3 cellular contexts compared by ENCODE assay signal in the genomic region with DNA sequence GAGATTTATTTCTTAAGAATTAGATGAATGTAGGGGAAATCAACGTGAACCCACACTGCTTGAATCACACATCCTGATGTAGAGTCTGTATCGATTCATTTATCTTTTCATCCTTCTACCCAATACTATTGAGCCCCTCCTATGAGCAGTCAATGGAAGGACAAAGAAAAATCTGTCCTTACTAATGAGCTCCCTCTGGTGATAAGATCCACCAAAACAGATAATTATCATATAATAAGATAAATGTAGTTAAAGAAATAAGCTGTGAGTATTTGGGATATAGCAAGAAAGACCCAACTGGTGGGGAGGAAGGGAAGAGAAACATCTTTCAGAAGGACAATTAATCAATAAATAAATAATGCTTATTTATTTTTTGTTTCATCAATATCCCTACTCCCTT.
TF ChIP-seq lines count a peak whose summit lies in the region.

No MANE protein-coding gene starts in this region.

TF ChIP-seq in SK-N-SH, 30 proteins besides CTCF, POLR2A, EP300 and RAD21:
- TF ChIP-seq RXRA (IDR thresholded peaks at IDR 0.05; ENCODE audit: borderline replicate concordance, low read depth) (no peak), TEAD4 (IDR thresholded peaks at IDR 0.05; ENCODE audit: borderline replicate concordance, insufficient read depth) (no peak), POLR2AphosphoS5 (IDR thresholded peaks at IDR 0.05; ENCODE audit: low read depth, low read length) (no peak), CHD2 (IDR thresholded peaks at IDR 0.05; ENCODE audit: low read length, partially characterized antibody) (no peak), RCOR1 (IDR thresholded peaks at IDR 0.05; ENCODE audit: low read length) (no peak)

TF ChIP-seq in SK-N-SH treated with all-trans-retinoic acid at 6 μM for 48 hours, 23 proteins besides CTCF, POLR2A, EP300 and RAD21:
- no peak for TF ChIP-seq ZNF70 (CRISPR knock-in tag; IDR thresholded peaks at IDR 0.05)
- no peak for TF ChIP-seq ZC3H10 (CRISPR knock-in tag; IDR thresholded peaks at IDR 0.05)
- no peak for TF ChIP-seq ARNTL (CRISPR knock-in tag; IDR thresholded peaks at IDR 0.05; ENCODE audit: borderline replicate concordance, low read depth)
- no peak for TF ChIP-seq OSR1 (CRISPR knock-in tag; IDR thresholded peaks at IDR 0.05)
- no peak for TF ChIP-seq CSDC2 (CRISPR knock-in tag; IDR thresholded peaks at IDR 0.05)
- no peak for TF ChIP-seq TOX (CRISPR knock-in tag; IDR thresholded peaks at IDR 0.05; ENCODE audit: borderline replicate concordance)
- TF ChIP-seq, protein P1, sequence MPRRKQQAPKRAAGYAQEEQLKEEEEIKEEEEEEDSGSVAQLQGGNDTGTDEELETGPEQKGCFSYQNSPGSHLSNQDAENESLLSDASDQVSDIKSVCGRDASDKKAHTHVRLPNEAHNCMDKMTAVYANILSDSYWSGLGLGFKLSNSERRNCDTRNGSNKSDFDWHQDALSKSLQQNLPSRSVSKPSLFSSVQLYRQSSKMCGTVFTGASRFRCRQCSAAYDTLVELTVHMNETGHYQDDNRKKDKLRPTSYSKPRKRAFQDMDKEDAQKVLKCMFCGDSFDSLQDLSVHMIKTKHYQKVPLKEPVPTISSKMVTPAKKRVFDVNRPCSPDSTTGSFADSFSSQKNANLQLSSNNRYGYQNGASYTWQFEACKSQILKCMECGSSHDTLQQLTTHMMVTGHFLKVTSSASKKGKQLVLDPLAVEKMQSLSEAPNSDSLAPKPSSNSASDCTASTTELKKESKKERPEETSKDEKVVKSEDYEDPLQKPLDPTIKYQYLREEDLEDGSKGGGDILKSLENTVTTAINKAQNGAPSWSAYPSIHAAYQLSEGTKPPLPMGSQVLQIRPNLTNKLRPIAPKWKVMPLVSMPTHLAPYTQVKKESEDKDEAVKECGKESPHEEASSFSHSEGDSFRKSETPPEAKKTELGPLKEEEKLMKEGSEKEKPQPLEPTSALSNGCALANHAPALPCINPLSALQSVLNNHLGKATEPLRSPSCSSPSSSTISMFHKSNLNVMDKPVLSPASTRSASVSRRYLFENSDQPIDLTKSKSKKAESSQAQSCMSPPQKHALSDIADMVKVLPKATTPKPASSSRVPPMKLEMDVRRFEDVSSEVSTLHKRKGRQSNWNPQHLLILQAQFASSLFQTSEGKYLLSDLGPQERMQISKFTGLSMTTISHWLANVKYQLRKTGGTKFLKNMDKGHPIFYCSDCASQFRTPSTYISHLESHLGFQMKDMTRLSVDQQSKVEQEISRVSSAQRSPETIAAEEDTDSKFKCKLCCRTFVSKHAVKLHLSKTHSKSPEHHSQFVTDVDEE (CRISPR knock-in tag; IDR thresholded peaks at IDR 0.05) = no peak
- no peak for TF ChIP-seq SNAI2 (CRISPR knock-in tag; IDR thresholded peaks at IDR 0.05)
- no peak for TF ChIP-seq ESRRG (CRISPR knock-in tag; IDR thresholded peaks at IDR 0.05)
- no peak for TF ChIP-seq ZFP3 (CRISPR knock-in tag; IDR thresholded peaks at IDR 0.05)
- no peak for TF ChIP-seq TCF4 (CRISPR knock-in tag; IDR thresholded peaks at IDR 0.05; ENCODE audit: borderline replicate concordance)
- no peak for TF ChIP-seq BACH2 (CRISPR knock-in tag; IDR thresholded peaks at IDR 0.05; ENCODE audit: borderline replicate concordance)
- TF ChIP-seq, protein P2, sequence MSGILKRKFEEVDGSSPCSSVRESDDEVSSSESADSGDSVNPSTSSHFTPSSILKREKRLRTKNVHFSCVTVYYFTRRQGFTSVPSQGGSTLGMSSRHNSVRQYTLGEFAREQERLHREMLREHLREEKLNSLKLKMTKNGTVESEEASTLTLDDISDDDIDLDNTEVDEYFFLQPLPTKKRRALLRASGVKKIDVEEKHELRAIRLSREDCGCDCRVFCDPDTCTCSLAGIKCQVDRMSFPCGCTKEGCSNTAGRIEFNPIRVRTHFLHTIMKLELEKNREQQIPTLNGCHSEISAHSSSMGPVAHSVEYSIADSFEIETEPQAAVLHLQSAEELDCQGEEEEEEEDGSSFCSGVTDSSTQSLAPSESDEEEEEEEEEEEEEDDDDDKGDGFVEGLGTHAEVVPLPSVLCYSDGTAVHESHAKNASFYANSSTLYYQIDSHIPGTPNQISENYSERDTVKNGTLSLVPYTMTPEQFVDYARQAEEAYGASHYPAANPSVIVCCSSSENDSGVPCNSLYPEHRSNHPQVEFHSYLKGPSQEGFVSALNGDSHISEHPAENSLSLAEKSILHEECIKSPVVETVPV (CRISPR knock-in tag; IDR thresholded peaks at IDR 0.05) = no peak
- TF ChIP-seq, protein P3, sequence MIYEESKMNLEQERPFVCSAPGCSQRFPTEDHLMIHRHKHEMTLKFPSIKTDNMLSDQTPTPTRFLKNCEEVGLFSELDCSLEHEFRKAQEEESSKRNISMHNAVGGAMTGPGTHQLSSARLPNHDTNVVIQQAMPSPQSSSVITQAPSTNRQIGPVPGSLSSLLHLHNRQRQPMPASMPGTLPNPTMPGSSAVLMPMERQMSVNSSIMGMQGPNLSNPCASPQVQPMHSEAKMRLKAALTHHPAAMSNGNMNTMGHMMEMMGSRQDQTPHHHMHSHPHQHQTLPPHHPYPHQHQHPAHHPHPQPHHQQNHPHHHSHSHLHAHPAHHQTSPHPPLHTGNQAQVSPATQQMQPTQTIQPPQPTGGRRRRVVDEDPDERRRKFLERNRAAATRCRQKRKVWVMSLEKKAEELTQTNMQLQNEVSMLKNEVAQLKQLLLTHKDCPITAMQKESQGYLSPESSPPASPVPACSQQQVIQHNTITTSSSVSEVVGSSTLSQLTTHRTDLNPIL (CRISPR knock-in tag; IDR thresholded peaks at IDR 0.05; ENCODE audit: low read depth) = no peak
- no peak for TF ChIP-seq ZNF565 (CRISPR knock-in tag; conservative IDR thresholded peaks at IDR 0.05; ENCODE audit: low read depth)
- TF ChIP-seq RARB (CRISPR knock-in tag; IDR thresholded peaks at IDR 0.05) = no peak

TF ChIP-seq in H1, 55 proteins besides CTCF, POLR2A, EP300 and RAD21:
- no peak for TF ChIP-seq GABPA (IDR thresholded peaks at IDR 0.05; ENCODE audit: borderline replicate concordance, insufficient read depth, low read length)
- no peak for TF ChIP-seq SP2 (IDR thresholded peaks at IDR 0.05; ENCODE audit: low read length)
- TF ChIP-seq ASH2L (IDR thresholded peaks at IDR 0.05; ENCODE audit: low read length) = no peak
- TF ChIP-seq POLR2AphosphoS5 (IDR thresholded peaks at IDR 0.05; ENCODE audit: low read depth, low read length) = no peak
- no peak for TF ChIP-seq HDAC2 (IDR thresholded peaks at IDR 0.05; ENCODE audit: borderline replicate concordance in 1 of 2, low read depth in 2 of 2, low read length in 2 of 2)
- no peak for TF ChIP-seq SIN3A (conservative IDR thresholded peaks at IDR 0.05 in 1 of 2, IDR thresholded peaks at IDR 0.05 in 1 of 2; ENCODE audit: low read depth in 1 of 2, low read length in 2 of 2)
- TF ChIP-seq CEBPB (IDR thresholded peaks at IDR 0.05; ENCODE audit: low read depth, low read length) = no peak
- no peak for TF ChIP-seq SIX5 (IDR thresholded peaks at IDR 0.05; ENCODE audit: low read depth, low read length)
- TF ChIP-seq NRF1 (IDR thresholded peaks at IDR 0.05; ENCODE audit: low read depth, low read length) = no peak
- no peak for TF ChIP-seq CBX5 (IDR thresholded peaks at IDR 0.05; ENCODE audit: low read depth, low read length)
- TF ChIP-seq, protein P4, sequence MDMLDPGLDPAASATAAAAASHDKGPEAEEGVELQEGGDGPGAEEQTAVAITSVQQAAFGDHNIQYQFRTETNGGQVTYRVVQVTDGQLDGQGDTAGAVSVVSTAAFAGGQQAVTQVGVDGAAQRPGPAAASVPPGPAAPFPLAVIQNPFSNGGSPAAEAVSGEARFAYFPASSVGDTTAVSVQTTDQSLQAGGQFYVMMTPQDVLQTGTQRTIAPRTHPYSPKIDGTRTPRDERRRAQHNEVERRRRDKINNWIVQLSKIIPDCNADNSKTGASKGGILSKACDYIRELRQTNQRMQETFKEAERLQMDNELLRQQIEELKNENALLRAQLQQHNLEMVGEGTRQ (IDR thresholded peaks at IDR 0.05; ENCODE audit: low read length) = no peak
- no peak for TF ChIP-seq CBX8 (IDR thresholded peaks at IDR 0.05; ENCODE audit: borderline replicate concordance, low read depth, low read length)
- TF ChIP-seq GTF2F1 (IDR thresholded peaks at IDR 0.05; ENCODE audit: borderline replicate concordance, low read depth, low read length) = no peak
- TF ChIP-seq MAFK (IDR thresholded peaks at IDR 0.05; ENCODE audit: low read depth, low read length) = no peak
- no peak for TF ChIP-seq EGR1 (IDR thresholded peaks at IDR 0.05; ENCODE audit: borderline replicate concordance, low read depth, low read length)
- TF ChIP-seq KDM5A (IDR thresholded peaks at IDR 0.05; ENCODE audit: low read length) = no peak
- TF ChIP-seq TEAD4 (IDR thresholded peaks at IDR 0.05; ENCODE audit: low read depth, low read length) = no peak
- TF ChIP-seq SIRT6 (IDR thresholded peaks at IDR 0.05; ENCODE audit: low read length) = no peak
